ENCODE assay signal across 1 cellular context in genomic region chr17:63600569-63601438, GRCh38.
TF ChIP-seq lines count a peak whose summit lies in the region.

Gene TACO1, plus strand, starts transcription at chr17:63600895. Its CDS starts 189 bp downstream, at chr17:63601084.

TF ChIP-seq in GM12878, 131 proteins besides CTCF, POLR2A, EP300 and RAD21 (continued from another document and continues in another):
- TF ChIP-seq ELK1 (IDR thresholded peaks at IDR 0.05; ENCODE audit: low read depth, low read length) = peak; percentile 71; the same call in 1 of the 2 replicates
- TF ChIP-seq HDGF (IDR thresholded peaks at IDR 0.05) = no peak
- no peak for TF ChIP-seq RCOR1 (conservative IDR thresholded peaks at IDR 0.05; ENCODE audit: low read depth, low read length)
- TF ChIP-seq PBX3 (IDR thresholded peaks at IDR 0.05; ENCODE audit: insufficient replicate concordance, low read depth, low read length) = peak; percentile 7
- no peak for TF ChIP-seq ZNF217 (IDR thresholded peaks at IDR 0.05)
- peak; percentile 99 for TF ChIP-seq ZBTB40 (IDR thresholded peaks at IDR 0.05; ENCODE audit: borderline replicate concordance)
- TF ChIP-seq HSF1 (IDR thresholded peaks at IDR 0.05; ENCODE audit: low read depth, low read length) = no peak
- no peak for TF ChIP-seq SUPT20H (IDR thresholded peaks at IDR 0.05; ENCODE audit: borderline replicate concordance, control insufficient read depth, low read depth, low read length)
- TF ChIP-seq PKNOX1 (IDR thresholded peaks at IDR 0.05) = peak; percentile 63
- peak; percentile 91 for TF ChIP-seq TAF1 (IDR thresholded peaks at IDR 0.05; ENCODE audit: borderline replicate concordance, low read depth, low read length)
- TF ChIP-seq IRF5 (IDR thresholded peaks at IDR 0.05; ENCODE audit: borderline replicate concordance) = 0 out of 2 replicates have a peak, but pooled peaks have one; percentile 22
- peak; percentile 89 for TF ChIP-seq POU2F2 (IDR thresholded peaks at IDR 0.05; ENCODE audit: borderline replicate concordance, low read depth, low read length)
- no peak for TF ChIP-seq BRCA1 (IDR thresholded peaks at IDR 0.05; ENCODE audit: low read depth, low read length)
- TF ChIP-seq RELA (IDR thresholded peaks at IDR 0.05; ENCODE audit: borderline replicate concordance, partially characterized antibody) = peak; percentile 72
- peak; percentile 87 for TF ChIP-seq MXI1 (IDR thresholded peaks at IDR 0.05; ENCODE audit: low read depth, low read length)
- peak; percentile 75 for TF ChIP-seq PAX5 (IDR thresholded peaks at IDR 0.05; ENCODE audit: borderline replicate concordance, low read depth, low read length)
- TF ChIP-seq NR2C2 (IDR thresholded peaks at IDR 0.05; ENCODE audit: borderline replicate concordance, control insufficient read depth, insufficient read length, low read depth) = no peak
- TF ChIP-seq IRF3 (IDR thresholded peaks at IDR 0.05) = peak; percentile 65
- TF ChIP-seq YBX1 (IDR thresholded peaks at IDR 0.05) = no peak
- TF ChIP-seq SKIL (IDR thresholded peaks at IDR 0.05; ENCODE audit: low read depth, poor library complexity, severe bottlenecking) = peak; percentile 31
- TF ChIP-seq FOXM1 (IDR thresholded peaks at IDR 0.05; ENCODE audit: low read depth, low read length) = no peak
- TF ChIP-seq MTA3 (IDR thresholded peaks at IDR 0.05; ENCODE audit: borderline replicate concordance, low read length) = peak; percentile 69; the same call in 1 of the 2 replicates
- peak; percentile 51 for TF ChIP-seq CEBPZ (IDR thresholded peaks at IDR 0.05; ENCODE audit: low read depth, low read length)
- peak; percentile 77; the same call in 1 of the 2 replicates for TF ChIP-seq ASH2L (IDR thresholded peaks at IDR 0.05; ENCODE audit: borderline replicate concordance, low read depth)
- no peak for TF ChIP-seq E2F4 (IDR thresholded peaks at IDR 0.05; ENCODE audit: low read depth, low read length)
- TF ChIP-seq ZNF24 (IDR thresholded peaks at IDR 0.05) = peak; percentile 75
- TF ChIP-seq ZNF687 (IDR thresholded peaks at IDR 0.05) = peak; percentile 54; the same call in 1 of the 2 replicates
- no peak for TF ChIP-seq ZNF274 (IDR thresholded peaks at IDR 0.05; ENCODE audit: insufficient read depth, insufficient read length)
- TF ChIP-seq WRNIP1 (IDR thresholded peaks at IDR 0.05; ENCODE audit: borderline replicate concordance, low read depth, low read length) = peak; percentile 99
